8 cellular contexts compared by ENCODE assay signal in the genomic region with DNA sequence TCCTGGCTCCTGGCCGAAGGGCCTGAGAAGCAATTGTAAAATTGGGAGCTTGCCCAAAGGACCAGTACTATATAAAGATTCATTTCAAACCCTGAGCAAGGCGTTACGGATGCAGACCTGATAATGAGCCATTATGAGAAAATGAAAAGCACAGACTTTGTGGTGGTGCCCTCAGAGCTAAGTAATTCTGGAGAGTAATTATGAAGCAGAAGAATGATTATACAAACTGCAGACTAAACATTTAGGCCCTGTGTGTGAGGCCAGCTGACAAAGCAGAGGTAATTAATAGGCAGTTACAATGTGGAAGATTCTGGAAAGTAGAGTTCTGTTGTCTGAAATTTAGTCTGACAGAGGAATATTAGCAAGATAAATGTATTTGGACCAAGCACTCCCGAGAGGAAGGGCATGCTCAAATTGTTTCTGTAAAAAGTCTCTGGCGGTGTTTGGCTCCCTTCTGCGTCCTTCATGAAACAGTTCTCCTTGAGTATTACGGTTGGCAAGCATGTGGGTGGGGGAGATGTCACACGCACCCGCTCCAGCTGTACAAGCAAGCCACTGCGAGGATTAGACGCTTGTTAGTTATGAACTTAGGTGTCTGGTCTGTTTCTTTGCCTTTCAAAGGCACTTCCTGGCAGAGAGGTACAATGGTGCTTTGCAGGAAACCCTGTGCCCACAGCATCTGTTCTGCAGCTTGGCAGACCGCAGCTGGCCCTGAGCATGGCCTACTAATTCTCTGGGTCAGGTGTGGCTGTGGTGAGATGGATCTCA. TPM values are rescaled to one million over a fixed set of nuclear protein-coding genes. Genes with fewer than 3 reads are reported as not detected.
DNase-seq lines count a peak whose midpoint lies in the region; ATAC-seq and TF ChIP-seq lines count a peak whose summit lies in the region.

No MANE protein-coding gene starts in this region.

- peaks cover 3% of the 10 kb centered on the region for H3K36me3 Mint-ChIP-seq in CD4-positive, alpha-beta T cell (ENCODE audit: low read depth)
- no peaks in the 10 kb centered on the region for H3K36me3 Mint-ChIP-seq in activated B cell treated with CpG ODN at 0.5 μM for 24 hours (ENCODE audit: low read depth)

- POLR2A ChIA-PET in CD4-positive, alpha-beta T cell (lab: Charles Lee): interaction anchor here (0.6 to 8.2 kb wide), 19 partner anchors 8 to 970 kb away, joined by 3 to 77 read pairs (median 4); no protein-coding TSS in a partner anchor
- POLR2A ChIA-PET in activated B cell treated with CpG ODN at 0.5 μM for 24 hours (lab: Charles Lee): interaction anchor here (0.6 to 5.3 kb wide), 9 partner anchors 9 to 75 kb away, joined by 3 to 32 read pairs (median 4); partner anchors contain the start of gene CDC42EP3

- no peaks in the 10 kb centered on the region for H3K9me3 ChIP-seq in CD4-positive, alpha-beta T cell (ENCODE audit: control insufficient read depth, low read length)
- no peaks in the 10 kb centered on the region for H3K9me3 ChIP-seq in GM23248 (ENCODE audit: low read depth)

- TF ChIP-seq CTCF in CD4-positive, alpha-beta T cell (IDR thresholded peaks at IDR 0.05): no peak
- no peak for TF ChIP-seq CTCF in activated B cell treated with CpG ODN at 0.5 μM for 24 hours (IDR thresholded peaks at IDR 0.05)

- H3K36me3 ChIP-seq in GM23248 (ENCODE audit: low read depth): no peaks in the 10 kb centered on the region

- in situ Hi-C loops in GM23248 (cut with MboI): no loop called here

- H4K20me1 ChIP-seq in GM23248 (ENCODE audit: insufficient read depth): no peaks in the 10 kb centered on the region

- H3K9ac ChIP-seq in GM23248: peak overlapping the region; percentile 29

- peak overlapping the region; percentile 22; the same call in 1 of the 2 replicates for H2AFZ ChIP-seq in GM23248

- peak overlapping the region; percentile 59 for H3K4me3 Mint-ChIP-seq in CD4-positive, alpha-beta T cell
- peak overlapping the region; percentile 56 for H3K4me3 Mint-ChIP-seq in activated B cell treated with CpG ODN at 0.5 μM for 24 hours

- H3K4me1 ChIP-seq in GM23248 (ENCODE audit: insufficient read depth): peaks cover 69% of the 10 kb centered on the region

- H3K4me2 ChIP-seq in GM23248 (ENCODE audit: unreplicated experiment): peak overlapping the region; percentile 35

- H3K27ac Mint-ChIP-seq in CD4-positive, alpha-beta T cell: peak overlapping the region; percentile 85
- peak overlapping the region; percentile 89 for H3K27ac Mint-ChIP-seq in activated B cell treated with CpG ODN at 0.5 μM for 24 hours

- ATAC-seq in CD4-positive, alpha-beta T cell (ENCODE audit: poor library complexity): peak; percentile 93
- ATAC-seq in activated B cell treated with CpG ODN at 0.5 μM for 24 hours (ENCODE audit: low read depth): peak; percentile 43
- no peak for ATAC-seq in GM19035 (IDR thresholded peaks at IDR 0.05; ENCODE audit: unreplicated experiment)

- H3F3A ChIP-seq in GM23248 (ENCODE audit: insufficient read depth): peaks cover 55% of the 10 kb centered on the region

- H3K9me2 ChIP-seq in GM23248 (ENCODE audit: insufficient read depth): no peaks in the 10 kb centered on the region

- peaks cover 75% of the 10 kb centered on the region for H3K4me1 Mint-ChIP-seq in CD4-positive, alpha-beta T cell (ENCODE audit: low read depth)
- H3K4me1 Mint-ChIP-seq in activated B cell treated with CpG ODN at 0.5 μM for 24 hours: peaks cover 71% of the 10 kb centered on the region

- no peaks in the 10 kb centered on the region for H3K9me3 Mint-ChIP-seq in CD4-positive, alpha-beta T cell
- no peaks in the 10 kb centered on the region for H3K9me3 Mint-ChIP-seq in activated B cell treated with CpG ODN at 0.5 μM for 24 hours

- peak; percentile 39 to 68 (median 58) for DNase-seq in CD4-positive, alpha-beta T cell
- DNase-seq in GM23248 (peak; percentile 61), activated B cell treated with CpG ODN at 0.5 μM for 24 hours (no peak), epithelial cell of prostate (ENCODE audit: low read depth, low spot score) (no peak), H4 (ENCODE audit: low spot score) (no peak), iPS-NIHi7 (ENCODE audit: extremely low spot score) (no peak)
- DNase-seq in stimulated activated CD4-positive, alpha-beta T cell treated with anti-CD3 and anti-CD28 coated beads, Interleukin-2, amount 100 ng/mL, for 48 hours: peak; percentile 25 to 37

- no peaks in the 10 kb centered on the region for H3K27me3 ChIP-seq in CD4-positive, alpha-beta T cell (ENCODE audit: control insufficient read depth, insufficient read depth, low read length)
- no peaks in the 10 kb centered on the region for H3K27me3 ChIP-seq in GM23248 (replicated peaks; ENCODE audit: insufficient read depth)

- CTCF ChIA-PET in CD4-positive, alpha-beta T cell (lab: Charles Lee): interaction anchor here (0.7 to 2.7 kb wide), 8 partner anchors 25 to 212 kb away, joined by 3 to 17 read pairs (median 4); no protein-coding TSS in a partner anchor
- CTCF ChIA-PET in activated B cell treated with CpG ODN at 0.5 μM for 24 hours (lab: Charles Lee): interaction anchor here (1.7 to 3.4 kb wide), 2 partner anchors 23 to 211 kb away, joined by 8 to 10 read pairs; no protein-coding TSS in a partner anchor

- peak overlapping the region; percentile 42 for H3K27ac ChIP-seq in CD4-positive, alpha-beta T cell (ENCODE audit: low read depth, low read length)
- peak overlapping the region; percentile 89 for H3K27ac ChIP-seq in GM23248
- H3K27ac ChIP-seq in epithelial cell of prostate: peak overlapping the region; percentile 91

- H3K79me2 ChIP-seq in GM23248 (ENCODE audit: insufficient read depth): no peaks in the 10 kb centered on the region

- no peak overlapping the region for H3K4me3 ChIP-seq in GM23248

- intact Hi-C loops in CD4-positive, alpha-beta T cell (cut with DNase I, micrococcal nuclease): loop anchor here in 1 of 2 experiments (1.0 to 2.0 kb wide), 4 partner anchors 9 to 45 kb away; partner anchors contain the start of gene CDC42EP3
- intact Hi-C loops in activated B cell treated with CpG ODN at 0.5 μM for 24 hours (cut with micrococcal nuclease): loop anchor here (2.0 kb wide), 1 partner anchor 45 kb away; the partner anchor contains the start of gene CDC42EP3

- H3K27me3 Mint-ChIP-seq in CD4-positive, alpha-beta T cell: no peaks in the 10 kb centered on the region
- H3K27me3 Mint-ChIP-seq in activated B cell treated with CpG ODN at 0.5 μM for 24 hours: no peaks in the 10 kb centered on the region

- WGBS in GM23248 (ENCODE audit: low coverage in 1 of 2, low lambda C conversion rate in 2 of 2, missing lambda C conversion rate in 2 of 2), 2 experiments: 25 to 31% methylated on average over 12 of the region's 12 CpGs

RNA-seq across cellular contexts. Expression of gene CDC42EP3, which starts 45.5 kb away (rescaled TPM):
- 10 to 100 TPM; 20.6 to 24.1 TPM for total RNA-seq in CD4-positive, alpha-beta T cell
- total RNA-seq in GM23248 (2014; rRNA removed; shearing (Covaris generic)): 144 and 166 TPM in 2 replicates
- 289 and 295 TPM in 2 replicates for polyA plus RNA-seq in GM23248 (2016; fragmentation: Nextera tagmentation; extraction: Ambion mirVana)
- total RNA-seq in activated B cell treated with CpG ODN at 0.5 μM for 24 hours: 33.2 and 33.3 TPM in 2 replicates
- total RNA-seq in H4 (2014; rRNA removed; shearing (Covaris generic)): 4.1 and 8.5 TPM in 2 replicates

Comparison
In these comparisons a context has a peak if more than half of its experiments do, and no peak if none do; other contexts are left out.
1. DNase-seq: peak in CD4-positive, alpha-beta T cell (10 of 10), GM23248 (single experiment) and stimulated activated CD4-positive, alpha-beta T cell treated with anti-CD3 and anti-CD28 coated beads, Interleukin-2, amount 100 ng/mL, for 48 hours (2 of 2); none in activated B cell treated with CpG ODN at 0.5 μM for 24 hours (single experiment), epithelial cell of prostate (single experiment), H4 (single experiment) and iPS-NIHi7 (single experiment).
2. Peak in every context shown above with its lines, with median percentiles within 50 percentile points of each other: H3K27ac ChIP-seq.